Comparison of ENCODE assay signal across 17 cellular contexts in genomic region chr16:84913315-84913714, GRCh38.
A peak's percentile ranks its signal among the peaks of the same experiment; 100 is the strongest.
DNase-seq lines count a peak whose midpoint lies in the region; ATAC-seq, FAIRE-seq and TF ChIP-seq lines count a peak whose summit lies in the region.
"Had no signal": no experiment of that assay in that cellular context is flagged by ENCODE, and none has a peak within 500 bp of the region (broad histone marks: within the 10 kb centered on the region; RNA-seq: fewer than 3 reads in every experiment).

No MANE protein-coding gene starts in this region.

- peaks cover 0 to 6% of the 10 kb centered on the region in 2 donors for H3K27me3 ChIP-seq in body of pancreas

- TF ChIP-seq POLR2A in body of pancreas (IDR thresholded peaks at IDR 0.05) (no peak), H54 (IDR thresholded peaks at IDR 0.05; ENCODE audit: low read depth, low read length) (no peak)

- no peak for FAIRE-seq in H54 (lab: Jason Lieb, UNC)
- FAIRE-seq: A204.1, D721Med, endometrium had no signal

- H3K36me3 ChIP-seq in body of pancreas (replicated peaks in 1 of 2; ENCODE audit: insufficient read depth in 1 of 2, low read depth in 2 of 2) (no peaks in the 10 kb centered on the region), urinary bladder (ENCODE audit: insufficient read depth) (no peaks in the 10 kb centered on the region)

- H3K9me3 ChIP-seq in body of pancreas, result no peaks in the 10 kb centered on the region

- TF ChIP-seq CTCF in body of pancreas (IDR thresholded peaks at IDR 0.05), result no peak

- peak; percentile 28 for ATAC-seq in body of pancreas
- ATAC-seq: naive thymus-derived CD4-positive, alpha-beta T cell; stimulated activated naive CD8-positive, alpha-beta T cell treated with anti-CD3 and anti-CD28 coated beads, Interleukin-15, Interleukin-2, amounts not matched to agents 100 U/mL and 50 U/mL, for 24 hours had no signal

- peaks cover 9% of the 10 kb centered on the region for H3K4me1 ChIP-seq in body of pancreas
- H3K4me1 ChIP-seq in urinary bladder (ENCODE audit: insufficient read depth), result no peaks in the 10 kb centered on the region

- intact Hi-C loops in body of pancreas (cut with DNase I), result no loop called here

- WGBS in body of pancreas, 2 donors, result 18 to 23% methylated on average over 5 of the region's 6 CpGs
- 12% methylated on average over 6 of the region's 6 CpGs for WGBS in urinary bladder

- no peak overlapping the region for H3K27ac ChIP-seq in body of pancreas
- H3K27ac ChIP-seq in urinary bladder (ENCODE audit: low read depth), result peak overlapping the region; percentile 41

- H3K4me3 ChIP-seq in body of pancreas (no peak overlapping the region), urinary bladder (ENCODE audit: low read depth, low read length) (no peak overlapping the region)

- DNase-seq in NCI-H2029 (lab: John Stamatoyannopoulos, UW) (peak; percentile 44), NCI-H2029 treated with DMSO at 0.1 percent for 48 hours (lab: John Stamatoyannopoulos, UW) (no peak), body of pancreas (peak in 3 of 4 donors; percentile 25 to 53 (median 48)), medulla oblongata (ENCODE audit: extremely low spot score) (peak; percentile 33), NCI-H2107 (lab: John Stamatoyannopoulos, UW) (no peak), H54 (ENCODE audit: insufficient read length, low spot score) (no peak), HCEC 1CT (no peak)
- DNase-seq: activated B cell treated with CpG ODN at 0.5 μM for 24 hours; activated CD8-positive, alpha-beta memory T cell treated with anti-CD3 and anti-CD28 coated beads, Interleukin-2, amount 50 U/mL, for 4 hours; naive thymus-derived CD4-positive, alpha-beta T cell; NCI-H2171; retina; stimulated activated naive CD8-positive, alpha-beta T cell treated with anti-CD3 and anti-CD28 coated beads, Interleukin-15, Interleukin-2, amounts not matched to agents 100 U/mL and 50 U/mL, for 24 hours had no signal

Comparison
In these comparisons a context has a peak if more than half of its experiments do, and no peak if none do; other contexts are left out.
1. DNase-seq: peak in NCI-H2029 (single experiment), body of pancreas (3 of 4) and medulla oblongata (single experiment); none in NCI-H2029 treated with DMSO at 0.1 percent for 48 hours (single experiment), NCI-H2107 (single experiment), H54 (single experiment) and HCEC 1CT (single experiment).